ENCODE assay signal across 8 cellular contexts in genomic region chr5:62460578-62460983, GRCh38. TPM values are rescaled to one million over a fixed set of nuclear protein-coding genes. Genes with fewer than 3 reads are reported as not detected.
A peak's percentile ranks its signal among the peaks of the same experiment; 100 is the strongest.
DNase-seq lines count a peak whose midpoint lies in the region; ATAC-seq and TF ChIP-seq lines count a peak whose summit lies in the region.

No MANE protein-coding gene starts in this region.

- DNase-seq in NCI-H2107 treated with DMSO at 0.1 percent for 48 hours (lab: John Stamatoyannopoulos, UW; ENCODE audit: unreplicated experiment) = peak; percentile 23
- no peak for DNase-seq in NCI-H2107 (lab: John Stamatoyannopoulos, UW)
- peak; percentile 74 for DNase-seq in OCI-M1 (lab: John Stamatoyannopoulos, UW)
- peak; percentile 28 for DNase-seq in epidermal melanocyte (ENCODE audit: insufficient read length, low spot score)
- peak; percentile 11 for DNase-seq in nephron progenitor cell
- DNase-seq in omental fat pad (ENCODE audit: low spot score) = no peak

- TF ChIP-seq CTCF in nephron progenitor cell (IDR thresholded peaks at IDR 0.05) = peak; percentile 82
- TF ChIP-seq CTCF in omental fat pad (IDR thresholded peaks at IDR 0.05) = peak in 1 of 3 donors; percentile 18

- H3K9me3 Mint-ChIP-seq in nephron progenitor cell = no peaks in the 10 kb centered on the region

- H3K27me3 Mint-ChIP-seq in nephron progenitor cell (ENCODE audit: low read depth, poor library complexity) = peaks cover 2% of the 10 kb centered on the region

- ATAC-seq in GM19468 (IDR thresholded peaks at IDR 0.05; ENCODE audit: extremely low read depth, unreplicated experiment) = peak; percentile 86
- ATAC-seq in HG03442 (IDR thresholded peaks at IDR 0.05; ENCODE audit: unreplicated experiment) = peak; percentile 78
- no peak for ATAC-seq in omental fat pad (ENCODE audit: low FRiP score)

- H3K4me1 Mint-ChIP-seq in nephron progenitor cell = no peaks in the 10 kb centered on the region

- H3K36me3 Mint-ChIP-seq in nephron progenitor cell (ENCODE audit: low read depth) = peaks cover 5% of the 10 kb centered on the region

- H3K4me3 Mint-ChIP-seq in nephron progenitor cell = no peak overlapping the region

- no peak overlapping the region for H3K27ac Mint-ChIP-seq in nephron progenitor cell

RNA-seq across cellular contexts. Expression of gene IPO11, which starts 48.0 kb away (rescaled TPM):
- total RNA-seq in omental fat pad = 10 to 100 TPM; 20.8 to 48.2 (median 23.6) TPM

RNA-seq across cellular contexts. Expression of gene DIMT1, which starts 56.9 kb away (rescaled TPM):
- 10 to 100 TPM; 23.0 to 46.5 (median 32.9) TPM for total RNA-seq in omental fat pad

Comparison
In these comparisons a context has a peak if more than half of its experiments do, and no peak if none do; other contexts are left out.
1. DNase-seq: peak in NCI-H2107 treated with DMSO at 0.1 percent for 48 hours (single experiment), OCI-M1 (single experiment), epidermal melanocyte (single experiment) and nephron progenitor cell (single experiment); none in NCI-H2107 (single experiment) and omental fat pad (single experiment).